Comparison of ENCODE assay signal across 16 cellular contexts in genomic region chr19:36267061-36267845, GRCh38. TPM values are rescaled to one million over a fixed set of nuclear protein-coding genes. Genes with fewer than 3 reads are reported as not detected.
A peak's percentile ranks its signal among the peaks of the same experiment; 100 is the strongest.
DNase-seq lines count a peak whose midpoint lies in the region; TF ChIP-seq lines count a peak whose summit lies in the region.
"Had no signal": no experiment of that assay in that cellular context is flagged by ENCODE, and none has a peak within 500 bp of the region (broad histone marks: within the 10 kb centered on the region; RNA-seq: fewer than 3 reads in every experiment).

No MANE protein-coding gene starts in this region.

- H3K36me3 Mint-ChIP-seq in T-helper 2 cell treated with Interferon-gamma antibody and Interleukin-4, amounts not matched to agents 5 μg/mL and 100 μg/mL, for 36 hours (ENCODE audit: low read depth): peaks cover 4% of the 10 kb centered on the region
- peaks cover 5% of the 10 kb centered on the region for H3K36me3 Mint-ChIP-seq in activated T-helper 2 cell treated with anti-CD3 and anti-CD28 coated beads, Interferon-gamma antibody, Interleukin-2, Interleukin-4, amounts not matched to agents 10 μg/mL and 5 μg/mL and 100 μg/mL, durations not matched to agents 14 hours and 24 hours and 36 hours (ENCODE audit: low read depth)
- no peaks in the 10 kb centered on the region for H3K36me3 Mint-ChIP-seq in type B pancreatic cell
- H3K36me3 Mint-ChIP-seq: CD4-positive, CD25-positive, alpha-beta regulatory T cell had no signal

- no peaks in the 10 kb centered on the region for H3K36me3 ChIP-seq in ES-I3 (ENCODE audit: insufficient read depth, low read length)

- H3K4me1 ChIP-seq in ES-I3 (ENCODE audit: insufficient read depth, low read length): no peaks in the 10 kb centered on the region
- H3K4me1 ChIP-seq: BLaER1 treated with 17β-estradiol and CSF1 and Interleukin-3, amounts not matched to agents 10 nM and 100 nM had no signal

- H3K4me1 Mint-ChIP-seq in T-helper 2 cell treated with Interferon-gamma antibody and Interleukin-4, amounts not matched to agents 5 μg/mL and 100 μg/mL, for 36 hours (ENCODE audit: low read depth): no peaks in the 10 kb centered on the region
- no peaks in the 10 kb centered on the region for H3K4me1 Mint-ChIP-seq in activated T-helper 2 cell treated with anti-CD3 and anti-CD28 coated beads, Interferon-gamma antibody, Interleukin-2, Interleukin-4, amounts not matched to agents 10 μg/mL and 5 μg/mL and 100 μg/mL, durations not matched to agents 14 hours and 24 hours and 36 hours (ENCODE audit: low read depth)
- no peaks in the 10 kb centered on the region for H3K4me1 Mint-ChIP-seq in type B pancreatic cell (ENCODE audit: unreplicated experiment)
- H3K4me1 Mint-ChIP-seq: CD4-positive, CD25-positive, alpha-beta regulatory T cell had no signal

- H3K4me3 Mint-ChIP-seq in T-helper 2 cell treated with Interferon-gamma antibody and Interleukin-4, amounts not matched to agents 5 μg/mL and 100 μg/mL, for 36 hours: peak overlapping the region; percentile 55
- H3K4me3 Mint-ChIP-seq in activated T-helper 2 cell treated with anti-CD3 and anti-CD28 coated beads, Interferon-gamma antibody, Interleukin-2, Interleukin-4, amounts not matched to agents 10 μg/mL and 5 μg/mL and 100 μg/mL, durations not matched to agents 14 hours and 24 hours and 36 hours (ENCODE audit: low read depth): peak overlapping the region; percentile 24
- H3K4me3 Mint-ChIP-seq in type B pancreatic cell: no peak overlapping the region

- H3K9ac ChIP-seq in ES-I3 (ENCODE audit: low read depth, low read length): peak overlapping the region; percentile 51; the same call in 1 of the 2 replicates
- H3K9ac ChIP-seq: BLaER1 treated with 17β-estradiol and CSF1 and Interleukin-3, amounts not matched to agents 10 nM and 100 nM; GM23248 had no signal

- H3K27me3 Mint-ChIP-seq in T-helper 2 cell treated with Interferon-gamma antibody and Interleukin-4, amounts not matched to agents 5 μg/mL and 100 μg/mL, for 36 hours (ENCODE audit: low read depth): no peaks in the 10 kb centered on the region
- H3K27me3 Mint-ChIP-seq in activated T-helper 2 cell treated with anti-CD3 and anti-CD28 coated beads, Interferon-gamma antibody, Interleukin-2, Interleukin-4, amounts not matched to agents 10 μg/mL and 5 μg/mL and 100 μg/mL, durations not matched to agents 14 hours and 24 hours and 36 hours (ENCODE audit: low read depth): no peaks in the 10 kb centered on the region
- no peaks in the 10 kb centered on the region for H3K27me3 Mint-ChIP-seq in type B pancreatic cell
- H3K27me3 Mint-ChIP-seq: CD4-positive, CD25-positive, alpha-beta regulatory T cell had no signal

- peaks cover 31% of the 10 kb centered on the region for H3K9me3 Mint-ChIP-seq in T-helper 2 cell treated with Interferon-gamma antibody and Interleukin-4, amounts not matched to agents 5 μg/mL and 100 μg/mL, for 36 hours
- H3K9me3 Mint-ChIP-seq in activated T-helper 2 cell treated with anti-CD3 and anti-CD28 coated beads, Interferon-gamma antibody, Interleukin-2, Interleukin-4, amounts not matched to agents 10 μg/mL and 5 μg/mL and 100 μg/mL, durations not matched to agents 14 hours and 24 hours and 36 hours: peaks cover 10% of the 10 kb centered on the region
- no peaks in the 10 kb centered on the region for H3K9me3 Mint-ChIP-seq in type B pancreatic cell

- no peaks in the 10 kb centered on the region for H3K9me3 ChIP-seq in ES-I3 (ENCODE audit: control insufficient read depth, insufficient read depth, low read length)

- intact Hi-C loops in activated T-helper 2 cell treated with anti-CD3 and anti-CD28 coated beads, Interferon-gamma antibody, Interleukin-2, Interleukin-4, amounts not matched to agents 10 μg/mL and 5 μg/mL and 100 μg/mL, durations not matched to agents 14 hours and 24 hours and 36 hours (cut with micrococcal nuclease): no loop called here

- no peak for TF ChIP-seq CTCF in type B pancreatic cell (conservative IDR thresholded peaks at IDR 0.05)

- no peak for DNase-seq in T-helper 2 cell treated with Interferon-gamma antibody and Interleukin-4, amounts not matched to agents 5 μg/mL and 100 μg/mL, for 36 hours (ENCODE audit: low spot score)
- DNase-seq in T-helper 2 cell (no peak), type B pancreatic cell (ENCODE audit: extremely low spot score, unreplicated experiment) (peak; percentile 60), H4 (ENCODE audit: low spot score) (no peak), NOMO-1 (lab: John Stamatoyannopoulos, UW; ENCODE audit: unreplicated experiment in 2 of 2) (no peak)
- no peak for DNase-seq in activated T-helper 2 cell treated with anti-CD3 and anti-CD28 coated beads, Interferon-gamma antibody, Interleukin-2, Interleukin-4, amounts not matched to agents 10 μg/mL and 5 μg/mL and 100 μg/mL, durations not matched to agents 14 hours and 24 hours and 36 hours (ENCODE audit: low spot score)
- DNase-seq: ACHN; CD4-positive, CD25-positive, alpha-beta regulatory T cell; DMS 273 treated with DMSO at 0.1 percent for 48 hours; DMS79 treated with DMSO at 0.1 percent for 48 hours; GDM1; GM23248; IMR-90; KG1 had no signal

- no peak overlapping the region for H3K27ac Mint-ChIP-seq in T-helper 2 cell treated with Interferon-gamma antibody and Interleukin-4, amounts not matched to agents 5 μg/mL and 100 μg/mL, for 36 hours
- no peak overlapping the region for H3K27ac Mint-ChIP-seq in activated T-helper 2 cell treated with anti-CD3 and anti-CD28 coated beads, Interferon-gamma antibody, Interleukin-2, Interleukin-4, amounts not matched to agents 10 μg/mL and 5 μg/mL and 100 μg/mL, durations not matched to agents 14 hours and 24 hours and 36 hours
- no peak overlapping the region for H3K27ac Mint-ChIP-seq in type B pancreatic cell
- H3K27ac Mint-ChIP-seq: CD4-positive, CD25-positive, alpha-beta regulatory T cell had no signal

RNA-seq across cellular contexts. Expression of gene ZNF146, which starts 52.3 kb away (rescaled TPM):
- total RNA-seq in activated T-helper 2 cell treated with anti-CD3 and anti-CD28 coated beads, Interferon-gamma antibody, Interleukin-2, Interleukin-4, amounts not matched to agents 10 μg/mL and 5 μg/mL and 100 μg/mL, durations not matched to agents 14 hours and 24 hours and 36 hours: 82.3 and 86.4 TPM in 2 replicates
- total RNA-seq in type B pancreatic cell (ENCODE audit: low replicate concordance): 92.6 and 110 TPM in 2 replicates
- total RNA-seq in H4 (2014; rRNA removed; shearing (Covaris generic)): 111 and 163 TPM in 2 replicates

RNA-seq across cellular contexts. Expression of gene ZNF565, which starts 52.8 kb away (rescaled TPM):
- total RNA-seq in activated T-helper 2 cell treated with anti-CD3 and anti-CD28 coated beads, Interferon-gamma antibody, Interleukin-2, Interleukin-4, amounts not matched to agents 10 μg/mL and 5 μg/mL and 100 μg/mL, durations not matched to agents 14 hours and 24 hours and 36 hours: 1.5 and 2.4 TPM in 2 replicates
- total RNA-seq in type B pancreatic cell (ENCODE audit: low replicate concordance): 5.6 and 6.8 TPM in 2 replicates
- 1.4 and 3.8 TPM in 2 replicates for total RNA-seq in H4 (2014; rRNA removed; shearing (Covaris generic))
